In the genomic region with DNA sequence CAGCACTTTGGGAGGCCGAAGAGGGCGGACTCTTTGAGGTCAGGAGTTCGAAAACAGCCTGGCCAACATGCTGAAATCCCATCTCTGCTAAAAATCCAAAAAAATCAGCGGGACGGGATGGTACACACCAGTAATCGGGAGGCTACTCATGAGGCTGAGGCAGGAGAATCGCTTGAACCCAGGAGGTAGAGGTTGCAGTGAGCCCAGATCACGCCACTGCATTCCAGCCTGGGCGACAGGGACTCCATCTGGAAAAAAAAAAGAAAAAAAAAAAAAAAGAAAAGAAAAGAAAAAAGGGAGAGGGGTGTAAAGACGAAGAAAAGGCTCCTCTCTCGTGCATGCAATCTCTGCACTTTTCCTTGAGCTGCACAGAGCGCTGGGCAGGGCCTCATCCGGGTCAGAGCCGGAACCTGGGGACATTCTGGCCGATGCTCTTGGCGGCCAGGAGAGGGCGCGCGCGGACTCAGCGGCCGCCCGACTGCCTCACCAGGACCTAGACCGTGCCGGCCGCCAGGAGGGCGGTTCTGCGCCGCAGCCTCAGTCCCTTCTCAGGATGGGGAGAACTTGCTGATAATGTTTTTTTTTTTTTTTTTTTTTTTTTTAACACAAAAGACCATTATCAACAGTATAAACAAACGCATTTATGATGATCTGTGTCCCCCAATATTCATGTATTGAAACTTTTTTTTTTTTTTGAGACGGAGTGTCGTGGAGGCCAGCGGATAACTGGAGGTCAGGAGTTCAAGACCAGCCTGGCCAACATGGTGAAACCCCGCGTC, we compare ENCODE assay signal across 9 cellular contexts. TPM values are rescaled to one million over a fixed set of nuclear protein-coding genes. Genes with fewer than 3 reads are reported as not detected.
DNase-seq lines count a peak whose midpoint lies in the region; ATAC-seq, FAIRE-seq and TF ChIP-seq lines count a peak whose summit lies in the region.
"Had no signal": no experiment of that assay in that cellular context is flagged by ENCODE, and none has a peak within 500 bp of the region (broad histone marks: within the 10 kb centered on the region; RNA-seq: fewer than 3 reads in every experiment).

No MANE protein-coding gene starts in this region.

- H3K27me3 ChIP-seq in WERI-Rb-1 (ENCODE audit: insufficient read depth, low read depth, severe bottlenecking) (no peaks in the 10 kb centered on the region), mammary epithelial cell (ENCODE audit: insufficient read depth, low read length) (no peaks in the 10 kb centered on the region)

- no peak overlapping the region for H2AFZ ChIP-seq in mammary epithelial cell (ENCODE audit: low read depth, low read length)

- CTCF ChIA-PET in mammary epithelial cell (lab: Charles Lee; ENCODE audit: low non-redundant PET) = interaction anchor here (0.7 kb wide), 1 partner anchor 53 kb away, joined by 5 read pairs; no protein-coding TSS in a partner anchor

- DNase-seq in EL (peak; percentile 70), NCI-H2171 treated with DMSO at 0.1 percent for 48 hours (lab: John Stamatoyannopoulos, UW) (peak; percentile 73), WERI-Rb-1 (peak; percentile 72), mammary epithelial cell (peak; percentile 55), kidney (peak; percentile 92)
- peak; percentile 70 for DNase-seq in stimulated activated CD4-positive, alpha-beta T cell treated with anti-CD3 and anti-CD28 coated beads, Interleukin-1b, Interleukin-23, amount 100 ng/mL, for 48 hours

- intact Hi-C loops in mammary epithelial cell (cut with micrococcal nuclease) = loop anchor here (1.0 kb wide), 3 partner anchors 45 to 109 kb away; no protein-coding TSS in a partner anchor
- intact Hi-C loops in kidney (cut with DNase I) = no loop called here

- H3K4me1 ChIP-seq in mammary epithelial cell (ENCODE audit: insufficient read depth, low read length) = no peaks in the 10 kb centered on the region
- no peaks in the 10 kb centered on the region for H3K4me1 ChIP-seq in kidney (ENCODE audit: control insufficient read depth in 1 of 2, insufficient read depth in 1 of 2, low read depth in 1 of 2, low read length in 2 of 2)

- H3K4me2 ChIP-seq in mammary epithelial cell (ENCODE audit: insufficient read depth, low read depth, low read length) = no peak overlapping the region

- TF ChIP-seq CTCF in WERI-Rb-1 (IDR thresholded peaks at IDR 0.05; ENCODE audit: low read depth, low read length) (peak; percentile 93), mammary epithelial cell (conservative IDR thresholded peaks at IDR 0.05 in 1 of 2, IDR thresholded peaks at IDR 0.05 in 1 of 2; ENCODE audit: extremely low read depth in 1 of 2, insufficient read depth in 1 of 2, low read depth in 1 of 2, low read length in 2 of 2) (peak; percentile 89 to 90), kidney (IDR thresholded peaks at IDR 0.05; ENCODE audit: borderline replicate concordance, extremely low read depth, insufficient read depth) (peak; percentile 91)

- H3K4me3 ChIP-seq in WERI-Rb-1 (ENCODE audit: low read depth, low read length) = peak overlapping the region; percentile 27
- H3K4me3 ChIP-seq in mammary epithelial cell (replicated peaks in 1 of 3; ENCODE audit: insufficient read depth in 1 of 3, low read depth in 2 of 3, low read length in 3 of 3) = no peak overlapping the region
- H3K4me3 ChIP-seq in kidney (ENCODE audit: low read length in 2 of 2) = no peak overlapping the region

- in situ Hi-C loops in mammary epithelial cell (cut with MboI; ENCODE audit: low sequenced_read_pairs in 2 of 2) = loop anchor here (5.0 kb wide), 2 partner anchors 37 to 48 kb away; no protein-coding TSS in a partner anchor

- WGBS in mammary epithelial cell (ENCODE audit: low coverage, missing lambda C conversion rate) = 20% methylated on average over 34 of the region's 35 CpGs

- H3K36me3 ChIP-seq in WERI-Rb-1 (no peaks in the 10 kb centered on the region), mammary epithelial cell (ENCODE audit: insufficient read depth, low read length) (no peaks in the 10 kb centered on the region), kidney (ENCODE audit: control insufficient read depth in 1 of 2, insufficient read depth in 2 of 2, low read length in 2 of 2) (no peaks in the 10 kb centered on the region)

- FAIRE-seq in kidney (lab: Jason Lieb, UNC) = peak; percentile 76

- no peaks in the 10 kb centered on the region for H4K20me1 ChIP-seq in mammary epithelial cell (ENCODE audit: insufficient read depth, low read length)

- H3K79me2 ChIP-seq in mammary epithelial cell (ENCODE audit: insufficient read depth, low read length) = no peaks in the 10 kb centered on the region

- H3K9me3 ChIP-seq in WERI-Rb-1 (ENCODE audit: severe bottlenecking) (peaks cover under 1% of the 10 kb centered on the region), mammary epithelial cell (replicated peaks; ENCODE audit: insufficient read depth, low read length) (no peaks in the 10 kb centered on the region), kidney (ENCODE audit: control insufficient read depth in 1 of 2, low read length in 2 of 2) (no peaks in the 10 kb centered on the region)

- BruUV-seq in mammary epithelial cell (replicated peaks; lab: Mats Ljungman, UMichigan) = no TSS peak

- H3K9ac ChIP-seq in mammary epithelial cell (ENCODE audit: insufficient read depth, low read length) (no peak overlapping the region), kidney (ENCODE audit: low read length in 2 of 2) (peak overlapping the region in 1 of 2 donors; percentile 34)

- ATAC-seq in HG02610 (IDR thresholded peaks at IDR 0.05; ENCODE audit: unreplicated experiment) = peak; percentile 49
- ATAC-seq in HG02763 (IDR thresholded peaks at IDR 0.05; ENCODE audit: unreplicated experiment) = no peak

- H3K27ac ChIP-seq in WERI-Rb-1 (peak overlapping the region; percentile 35), mammary epithelial cell (ENCODE audit: insufficient read depth, low read depth, low read length) (no peak overlapping the region), kidney (ENCODE audit: low read depth in 2 of 2, low read length in 2 of 2) (no peak overlapping the region)
- H3K27ac ChIP-seq: epithelial cell of prostate had no signal

- dilution Hi-C loops in mammary epithelial cell (cut with HindIII; ENCODE audit: low sequenced_read_pairs) = no loop called here

RNA-seq across cellular contexts. Expression of gene FLYWCH2, which starts 8.2 kb away (rescaled TPM):
- 10 to 100 TPM; 20.2 to 38.3 TPM for total RNA-seq in mammary epithelial cell
- polyA plus RNA-seq in mammary epithelial cell = 18.4 TPM
- polyA minus RNA-seq in mammary epithelial cell = 2.3 TPM
- total RNA-seq in kidney = 31.3 TPM
- polyA plus RNA-seq in kidney (ENCODE audit: insufficient read depth, low read depth, low replicate concordance) = 52.5 TPM

RNA-seq across cellular contexts. Expression of gene PRSS22, which starts 16.8 kb away (rescaled TPM):
- 10 to 100 TPM in 1 of 2 donors, 1 to 10 TPM in 1; 3.1 to 12.3 TPM for total RNA-seq in mammary epithelial cell
- polyA plus RNA-seq in mammary epithelial cell = 3.6 TPM
- polyA minus RNA-seq in mammary epithelial cell = 19.5 TPM
- total RNA-seq in kidney = 30.8 TPM
- polyA plus RNA-seq in kidney (ENCODE audit: insufficient read depth, low read depth, low replicate concordance) = 11.0 TPM

RNA-seq across cellular contexts. Expression of gene FLYWCH1, which starts 37.0 kb away (rescaled TPM):
- total RNA-seq in mammary epithelial cell (10 to 100 TPM; 53.2 to 56.1 TPM), kidney (36.8 TPM)
- polyA plus RNA-seq in mammary epithelial cell (22.3 TPM), kidney (ENCODE audit: insufficient read depth, low read depth, low replicate concordance) (24.5 TPM)
- polyA minus RNA-seq in mammary epithelial cell = 10.5 TPM

RNA-seq across cellular contexts. Expression of gene ZG16B, which starts 44.7 kb away (rescaled TPM):
- 1 to 10 TPM in 1 of 2 donors, not detected in 1; 2.7 TPM for total RNA-seq in mammary epithelial cell
- polyA plus RNA-seq in mammary epithelial cell = 0.42 TPM
- not detected for polyA minus RNA-seq in mammary epithelial cell
- total RNA-seq in kidney = 0.98 TPM
- polyA plus RNA-seq in kidney (ENCODE audit: insufficient read depth, low read depth, low replicate concordance) = 0.69 TPM

RNA-seq across cellular contexts. Expression of gene PRSS21, which starts 57.7 kb away (rescaled TPM):
- total RNA-seq in mammary epithelial cell (10 to 100 TPM in 1 of 2 donors, under 1 TPM in 1; 0.75 to 24.3 TPM), kidney (0.54 TPM)
- polyA plus RNA-seq in mammary epithelial cell (3.6 TPM), kidney (ENCODE audit: insufficient read depth, low read depth, low replicate concordance) (not detected)
- polyA minus RNA-seq in mammary epithelial cell = 7.3 TPM
